ENCODE assay signal across 8 cellular contexts in the genomic region with DNA sequence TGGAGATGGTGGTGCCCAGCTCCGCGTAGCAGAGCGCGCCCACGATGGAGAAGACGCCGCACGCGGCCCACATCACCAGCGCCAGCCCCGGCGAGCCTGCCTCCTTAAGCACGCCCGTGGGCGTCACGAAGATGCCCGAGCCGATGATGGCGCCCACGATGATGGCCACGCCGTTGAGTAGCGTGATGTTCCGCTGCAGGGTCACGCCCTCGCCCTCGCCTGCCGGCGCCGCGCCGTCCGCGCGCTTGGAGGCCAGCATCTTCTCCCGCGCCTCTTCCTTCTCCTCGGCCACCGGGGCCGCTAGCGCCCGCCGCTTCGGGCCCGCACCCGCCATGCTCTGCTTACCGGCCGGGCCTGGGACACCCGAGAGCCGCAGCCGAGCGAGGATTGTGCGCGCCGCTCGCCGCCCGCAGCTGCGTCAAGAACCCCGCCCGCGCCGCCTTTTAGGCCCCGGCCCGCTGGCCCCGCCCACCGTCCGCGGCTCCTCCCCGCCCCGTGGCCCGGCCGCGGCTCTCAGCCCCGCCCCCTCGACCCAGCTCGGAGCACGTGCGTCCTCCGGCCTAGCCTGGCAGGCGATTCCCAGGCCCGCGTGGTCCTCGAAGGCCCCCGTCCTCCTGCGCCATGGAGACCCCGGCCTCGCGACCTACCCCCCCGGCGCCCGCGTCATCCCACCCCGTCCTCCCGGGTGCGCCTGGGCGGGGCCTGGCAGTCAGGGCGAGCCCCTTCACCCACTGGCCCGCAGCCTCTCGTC. TPM values are rescaled to one million over a fixed set of nuclear protein-coding genes. Genes with fewer than 3 reads are reported as not detected.
DNase-seq lines count a peak whose midpoint lies in the region; ATAC-seq and TF ChIP-seq lines count a peak whose summit lies in the region.
"Not testable (repeated sequence)": the region's sequence is repeated elsewhere in the genome, so short reads cannot be mapped to it uniquely, and the experiment has no call there.

No MANE protein-coding gene starts in this region.

- not testable (repeated sequence) for H3K4me1 ChIP-seq in esophagus (ENCODE audit: control insufficient read depth in 2 of 2, insufficient read depth in 2 of 2, low read length in 1 of 2); mucosa of descending colon (ENCODE audit: low read depth)

- H3K27ac ChIP-seq in esophagus (ENCODE audit: low read depth in 2 of 2, low read length in 1 of 2), result peak overlapping the region; percentile 61 to 80

- H3K4me3 ChIP-seq in esophagus (ENCODE audit: low read depth in 1 of 2, low read length in 2 of 2) (peak overlapping the region; percentile 46 to 64), mucosa of descending colon (peak overlapping the region; percentile 44)

- not testable (repeated sequence) for H3K36me3 ChIP-seq in esophagus (ENCODE audit: control insufficient read depth in 2 of 2, insufficient read depth in 2 of 2, low read length in 1 of 2); mucosa of descending colon (ENCODE audit: low read depth)

- TF ChIP-seq CTCF in mucosa of descending colon (IDR thresholded peaks at IDR 0.05), result not testable (repeated sequence)

- DNase-seq in CMK (ENCODE audit: low read depth), result peak; percentile 70
- DNase-seq in LHCN-M2 (ENCODE audit: low read depth), result peak; percentile 70
- DNase-seq in RPMI8226, result peak; percentile 96
- DNase-seq in activated T-cell treated with anti-CD3 and anti-CD28 coated beads, Interleukin-2, amount 50 U/mL, for 48 hours, result peak; percentile 94 to 97
- peak; percentile 92 to 95 (median 94) for DNase-seq in mucosa of descending colon
- DNase-seq in stimulated activated CD8-positive, alpha-beta memory T cell treated with anti-CD3 and anti-CD28 coated beads, Interleukin-15, amount 100 ng/mL, for 24 hours (ENCODE audit: low read depth), result peak; percentile 89

- peak; percentile 36 for ATAC-seq in GM21529 (IDR thresholded peaks at IDR 0.05; ENCODE audit: unreplicated experiment)
- peak; percentile 86 for ATAC-seq in mucosa of descending colon

- intact Hi-C loops in mucosa of descending colon (cut with DNase I, micrococcal nuclease), result not testable (repeated sequence)

- not testable (repeated sequence) for H3K9me3 ChIP-seq in esophagus (ENCODE audit: control insufficient read depth in 2 of 2, insufficient read depth in 1 of 2, low read depth in 1 of 2, low read length in 1 of 2); mucosa of descending colon

- H3K27me3 ChIP-seq in esophagus (ENCODE audit: control insufficient read depth in 1 of 2, insufficient read depth in 2 of 2, low read length in 2 of 2), result not testable (repeated sequence)

- 3 to 5% methylated on average over 70 to 100 of the region's 100 CpGs for WGBS in esophagus, 2 donors

RNA-seq across cellular contexts. Expression of gene SPN, which starts 49.6 kb away (rescaled TPM):
- total RNA-seq in LHCN-M2 (2014; rRNA removed), result not detected in 2 replicates
- polyA plus RNA-seq in LHCN-M2 (2012), result not detected
- 1 to 10 TPM; 1.1 to 1.5 TPM for polyA plus RNA-seq in esophagus
- 1 to 10 TPM; 4.4 to 6.0 (median 4.5) TPM for total RNA-seq in mucosa of descending colon

Comparison
In these comparisons a context has a peak if more than half of its experiments do, and no peak if none do; other contexts are left out.
1. Peak in every context shown above with its lines: DNase-seq, ATAC-seq, H3K4me3 ChIP-seq and H3K27ac ChIP-seq.